ENCODE assay signal across 15 cellular contexts in genomic region chr2:168293766-168294165, GRCh38. TPM values are rescaled to one million over a fixed set of nuclear protein-coding genes. Genes with fewer than 3 reads are reported as not detected.
DNase-seq lines count a peak whose midpoint lies in the region; ATAC-seq, FAIRE-seq and TF ChIP-seq lines count a peak whose summit lies in the region.
"Had no signal": no experiment of that assay in that cellular context is flagged by ENCODE, and none has a peak within 500 bp of the region (broad histone marks: within the 10 kb centered on the region; RNA-seq: fewer than 3 reads in every experiment).

No MANE protein-coding gene starts in this region.

- no peaks in the 10 kb centered on the region for H3K4me1 Mint-ChIP-seq in neural progenitor cell
- H3K4me1 Mint-ChIP-seq in activated CD8-positive, alpha-beta T cell treated with anti-CD3 and anti-CD28 coated beads for 36 hours (ENCODE audit: low read depth) = no peaks in the 10 kb centered on the region

- no peak overlapping the region for H3K4me3 Mint-ChIP-seq in neural progenitor cell
- no peak overlapping the region for H3K4me3 Mint-ChIP-seq in activated CD8-positive, alpha-beta T cell treated with anti-CD3 and anti-CD28 coated beads for 36 hours

- H3K9ac ChIP-seq in neural progenitor cell (no peak overlapping the region), kidney (ENCODE audit: low read length in 2 of 2) (no peak overlapping the region)

- H3K9me3 Mint-ChIP-seq in neural progenitor cell = no peaks in the 10 kb centered on the region
- no peaks in the 10 kb centered on the region for H3K9me3 Mint-ChIP-seq in activated CD8-positive, alpha-beta T cell treated with anti-CD3 and anti-CD28 coated beads for 36 hours

- FAIRE-seq in bronchial epithelial cell (lab: Jason Lieb, UNC) = peak; percentile 40
- no peak for FAIRE-seq in kidney (lab: Jason Lieb, UNC)
- FAIRE-seq: islet of Langerhans had no signal

- H3K4me2 ChIP-seq in neural progenitor cell = no peak overlapping the region

- CTCF ChIA-PET in activated CD8-positive, alpha-beta T cell treated with anti-CD3 and anti-CD28 coated beads for 36 hours (lab: Charles Lee) = no interaction called here

- H3K9me3 ChIP-seq in neural progenitor cell (ENCODE audit: low read depth) (no peaks in the 10 kb centered on the region), kidney (ENCODE audit: control insufficient read depth in 1 of 2, low read length in 2 of 2) (no peaks in the 10 kb centered on the region)

- H3K36me3 ChIP-seq in bronchial epithelial cell (ENCODE audit: control insufficient read depth, insufficient read depth, low read length) (no peaks in the 10 kb centered on the region), neural progenitor cell (no peaks in the 10 kb centered on the region), kidney (ENCODE audit: control insufficient read depth in 1 of 2, insufficient read depth in 2 of 2, low read length in 2 of 2) (no peaks in the 10 kb centered on the region)

- intact Hi-C loops in activated CD8-positive, alpha-beta T cell treated with anti-CD3 and anti-CD28 coated beads for 36 hours (cut with micrococcal nuclease) = no loop called here
- intact Hi-C loops in kidney (cut with DNase I) = no loop called here

- no peaks in the 10 kb centered on the region for H4K20me1 ChIP-seq in neural progenitor cell (ENCODE audit: low read depth)

- H3K27me3 ChIP-seq in bronchial epithelial cell (ENCODE audit: control insufficient read depth, insufficient read depth, low read length) (no peaks in the 10 kb centered on the region), neural progenitor cell (no peaks in the 10 kb centered on the region)

- H3K27ac ChIP-seq in neural progenitor cell (no peak overlapping the region), kidney (ENCODE audit: low read depth in 2 of 2, low read length in 2 of 2) (no peak overlapping the region)

- H3K36me3 Mint-ChIP-seq in neural progenitor cell = no peaks in the 10 kb centered on the region
- no peaks in the 10 kb centered on the region for H3K36me3 Mint-ChIP-seq in activated CD8-positive, alpha-beta T cell treated with anti-CD3 and anti-CD28 coated beads for 36 hours (ENCODE audit: low read depth)

- H3K4me1 ChIP-seq in neural progenitor cell (no peaks in the 10 kb centered on the region), kidney (ENCODE audit: control insufficient read depth in 1 of 2, insufficient read depth in 1 of 2, low read depth in 1 of 2, low read length in 2 of 2) (no peaks in the 10 kb centered on the region)

- no peaks in the 10 kb centered on the region for H3K27me3 Mint-ChIP-seq in neural progenitor cell (ENCODE audit: insufficient read depth, low read depth)
- no peaks in the 10 kb centered on the region for H3K27me3 Mint-ChIP-seq in activated CD8-positive, alpha-beta T cell treated with anti-CD3 and anti-CD28 coated beads for 36 hours

- H3K4me3 ChIP-seq in bronchial epithelial cell (ENCODE audit: low read depth, low read length) = no peak overlapping the region
- H3K4me3 ChIP-seq in neural progenitor cell = no peak overlapping the region
- no peak overlapping the region for H3K4me3 ChIP-seq in kidney (ENCODE audit: low read length in 2 of 2)

- H2AFZ ChIP-seq in neural progenitor cell (replicated peaks) = no peak overlapping the region

- H3F3A ChIP-seq in neural progenitor cell (ENCODE audit: low read depth) = peaks cover 3% of the 10 kb centered on the region

- H3K79me2 ChIP-seq in neural progenitor cell (ENCODE audit: low read depth) = no peaks in the 10 kb centered on the region

- POLR2A ChIA-PET in activated CD8-positive, alpha-beta T cell treated with anti-CD3 and anti-CD28 coated beads for 36 hours (lab: Charles Lee) = no interaction called here

- TF ChIP-seq CTCF in bronchial epithelial cell (IDR thresholded peaks at IDR 0.05; ENCODE audit: insufficient read depth, low read length, severe bottlenecking) = peak; percentile 22
- peak; percentile 25 for TF ChIP-seq CTCF in neural progenitor cell (IDR thresholded peaks at IDR 0.05)
- TF ChIP-seq CTCF in activated CD8-positive, alpha-beta T cell treated with anti-CD3 and anti-CD28 coated beads for 36 hours (IDR thresholded peaks at IDR 0.05) = no peak
- TF ChIP-seq CTCF in kidney (IDR thresholded peaks at IDR 0.05; ENCODE audit: borderline replicate concordance, extremely low read depth, insufficient read depth) = no peak

- DNase-seq in NCI-H82 (lab: John Stamatoyannopoulos, UW) = peak; percentile 32
- no peak for DNase-seq in NCI-H82 treated with DMSO at 0.1 percent for 48 hours (lab: John Stamatoyannopoulos, UW; ENCODE audit: unreplicated experiment)
- DNase-seq in M059J (ENCODE audit: low read depth) = peak; percentile 12
- DNase-seq in bronchial epithelial cell (ENCODE audit: low read depth) = peak; percentile 15
- DNase-seq in neural progenitor cell (ENCODE audit: low spot score) = no peak
- no peak for DNase-seq in activated CD8-positive, alpha-beta T cell treated with anti-CD3 and anti-CD28 coated beads for 36 hours
- no peak for DNase-seq in effector CD4-positive, alpha-beta T cell
- no peak for DNase-seq in kidney
- DNase-seq: activated effector memory CD4-positive, alpha-beta T cell treated with Interleukin-2 at 50 U/mL for 16 hours; amniotic stem cell; mesenchymal stem cell; MV-4-11; NCI-H2107; Right ventricle myocardium superior had no signal

- no peak for ATAC-seq in activated CD8-positive, alpha-beta T cell treated with anti-CD3 and anti-CD28 coated beads for 36 hours

- H3K27ac Mint-ChIP-seq in neural progenitor cell = no peak overlapping the region
- no peak overlapping the region for H3K27ac Mint-ChIP-seq in activated CD8-positive, alpha-beta T cell treated with anti-CD3 and anti-CD28 coated beads for 36 hours

RNA-seq across cellular contexts. Expression of gene STK39, which starts 46.4 kb away (rescaled TPM):
- 8.6 and 14.4 TPM in 2 replicates for total RNA-seq in M059J (2014; rRNA removed; shearing (Covaris generic))
- total RNA-seq in bronchial epithelial cell (15.4 and 20.3 TPM in 2 replicates), neural progenitor cell (ENCODE audit: low replicate concordance) (18.5 and 23.8 TPM in 2 replicates), kidney (27.1 TPM)
- 10 to 100 TPM; 32.8 to 33.9 TPM for total RNA-seq in activated CD8-positive, alpha-beta T cell treated with anti-CD3 and anti-CD28 coated beads for 36 hours
- polyA plus RNA-seq in kidney (ENCODE audit: insufficient read depth, low read depth, low replicate concordance) = 15.9 TPM

Comparison
In these comparisons a context has a peak if more than half of its experiments do, and no peak if none do; other contexts are left out.
1. DNase-seq: peak in NCI-H82 (single experiment), M059J (single experiment) and bronchial epithelial cell (single experiment); none in NCI-H82 treated with DMSO at 0.1 percent for 48 hours (single experiment), neural progenitor cell (single experiment), activated CD8-positive, alpha-beta T cell treated with anti-CD3 and anti-CD28 coated beads for 36 hours (single experiment), effector CD4-positive, alpha-beta T cell (single experiment) and kidney (single experiment).
2. CTCF ChIP-seq: peak in bronchial epithelial cell (single experiment) and neural progenitor cell (single experiment); none in activated CD8-positive, alpha-beta T cell treated with anti-CD3 and anti-CD28 coated beads for 36 hours (single experiment) and kidney (single experiment).